ENCODE assay signal across 24 cellular contexts in genomic region chr2:207403950-207404349, GRCh38.
DNase-seq lines count a peak whose midpoint lies in the region; ATAC-seq and TF ChIP-seq lines count a peak whose summit lies in the region.
"Had no signal": no experiment of that assay in that cellular context is flagged by ENCODE, and none has a peak within 500 bp of the region (broad histone marks: within the 10 kb centered on the region; RNA-seq: fewer than 3 reads in every experiment).

No MANE protein-coding gene starts in this region.

- H3K27ac ChIP-seq in foreskin keratinocyte = no peak overlapping the region
- H3K27ac ChIP-seq: body of pancreas, epithelial cell of prostate, hepatocyte, Peyer's patch, transverse colon had no signal

- TF ChIP-seq CTCF in foreskin keratinocyte (conservative IDR thresholded peaks at IDR 0.05) = no peak

- ATAC-seq in foreskin keratinocyte (peak; percentile 14), left ventricle myocardium superior (no peak), HG02885 (IDR thresholded peaks at IDR 0.05; ENCODE audit: poor library complexity, unreplicated experiment) (no peak)
- ATAC-seq: activated naive CD8-positive, alpha-beta T cell treated with anti-CD3 and anti-CD28 coated beads, Interleukin-2, amount 50 U/mL, for 24 hours; body of pancreas had no signal

- H3K27me3 ChIP-seq in foreskin keratinocyte = no peaks in the 10 kb centered on the region
- H3K27me3 ChIP-seq: body of pancreas, hepatocyte, Peyer's patch, transverse colon had no signal

- intact Hi-C loops in left ventricle myocardium superior (cut with micrococcal nuclease) = no loop called here

- peaks cover 15% of the 10 kb centered on the region for H3K4me1 ChIP-seq in foreskin keratinocyte
- H3K4me1 ChIP-seq: Peyer's patch had no signal

- DNase-seq in NCI-H1105 (lab: John Stamatoyannopoulos, UW) = peak; percentile 83
- no peak for DNase-seq in NCI-H1105 treated with DMSO at 0.1 percent for 48 hours (lab: John Stamatoyannopoulos, UW)
- peak; percentile 67 for DNase-seq in NCI-H2081 treated with DMSO at 0.1 percent for 48 hours (lab: John Stamatoyannopoulos, UW)
- DNase-seq in NCI-H748 (lab: John Stamatoyannopoulos, UW; ENCODE audit: unreplicated experiment) = peak; percentile 90
- no peak for DNase-seq in foreskin keratinocyte
- no peak for DNase-seq in left ventricle myocardium superior
- no peak for DNase-seq in activated T-cell treated with anti-CD3 and anti-CD28 coated beads, Interleukin-2, amount 50 U/mL, for 1 hour
- DNase-seq: 8988T; activated CD4-positive, alpha-beta T cell treated with anti-CD3 and anti-CD28 coated beads for 1 hour; activated gamma-delta T cell treated with Interleukin-2 at 50 U/mL for 16 hours; activated naive CD8-positive, alpha-beta T cell treated with anti-CD3 and anti-CD28 coated beads, Interleukin-2, amount 50 U/mL, for 24 hours; activated T-cell treated with anti-CD3 and anti-CD28 coated beads, Interleukin-2, amount 50 U/mL, for 24 hours; body of pancreas; CD4-positive, CD25-positive, alpha-beta regulatory T cell; effector CD4-positive, alpha-beta T cell; foreskin fibroblast; naive B cell; NCI-H187 treated with DMSO at 0.1 percent for 48 hours; nucleus accumbens; Peyer's patch; transverse colon had no signal

Comparison
In these comparisons a context has a peak if more than half of its experiments do, and no peak if none do; other contexts are left out.
1. DNase-seq: peak in NCI-H1105 (single experiment), NCI-H2081 treated with DMSO at 0.1 percent for 48 hours (single experiment) and NCI-H748 (single experiment); none in NCI-H1105 treated with DMSO at 0.1 percent for 48 hours (single experiment), foreskin keratinocyte (0 of 2), left ventricle myocardium superior (single experiment) and activated T-cell treated with anti-CD3 and anti-CD28 coated beads, Interleukin-2, amount 50 U/mL, for 1 hour (single experiment).